1 cellular context compared by ENCODE assay signal in genomic region chr17:77602883-77603640, GRCh38.
TF ChIP-seq lines count a peak whose summit lies in the region.

No MANE protein-coding gene starts in this region.

TF ChIP-seq in SK-N-SH, 30 proteins besides CTCF, POLR2A, EP300 and RAD21 (continued from another document):
- no peak for TF ChIP-seq REST (IDR thresholded peaks at IDR 0.05; ENCODE audit: low read depth, low read length)
- TF ChIP-seq CHD2 (IDR thresholded peaks at IDR 0.05; ENCODE audit: low read length, partially characterized antibody), result no peak
- TF ChIP-seq POLR2AphosphoS5 (IDR thresholded peaks at IDR 0.05; ENCODE audit: low read depth, low read length), result no peak
- no peak for TF ChIP-seq USF1 (IDR thresholded peaks at IDR 0.05; ENCODE audit: borderline replicate concordance, low read depth)
- TF ChIP-seq ELF1 (IDR thresholded peaks at IDR 0.05), result no peak
- no peak for TF ChIP-seq MXI1 (IDR thresholded peaks at IDR 0.05; ENCODE audit: low read depth, low read length)
- TF ChIP-seq RXRA (IDR thresholded peaks at IDR 0.05; ENCODE audit: borderline replicate concordance, low read depth), result no peak
- no peak for TF ChIP-seq TAF1 (IDR thresholded peaks at IDR 0.05; ENCODE audit: borderline replicate concordance, low read depth, low read length)
- no peak for TF ChIP-seq RCOR1 (IDR thresholded peaks at IDR 0.05; ENCODE audit: low read length)
- no peak for TF ChIP-seq MAX (IDR thresholded peaks at IDR 0.05; ENCODE audit: low read depth)
- no peak for TF ChIP-seq FOXM1 (IDR thresholded peaks at IDR 0.05; ENCODE audit: low read depth)
- no peak for TF ChIP-seq FOSL2 (IDR thresholded peaks at IDR 0.05; ENCODE audit: borderline replicate concordance, low read depth)
- no peak for TF ChIP-seq FOXJ3 (CRISPR knock-in tag; IDR thresholded peaks at IDR 0.05)
- no peak for TF ChIP-seq ZBTB33 (IDR thresholded peaks at IDR 0.05; ENCODE audit: borderline replicate concordance, low read depth)
- TF ChIP-seq GABPA (IDR thresholded peaks at IDR 0.05; ENCODE audit: low read depth), result no peak
